In genomic region chr1:1614954-1615255, GRCh38 we compare ENCODE assay signal across 9 cellular contexts. TPM values are rescaled to one million over a fixed set of nuclear protein-coding genes. Genes with fewer than 3 reads are reported as not detected.
DNase-seq lines count a peak whose midpoint lies in the region; ATAC-seq and TF ChIP-seq lines count a peak whose summit lies in the region.
"Had no signal": no experiment of that assay in that cellular context is flagged by ENCODE, and none has a peak within 500 bp of the region (broad histone marks: within the 10 kb centered on the region; RNA-seq: fewer than 3 reads in every experiment).

No MANE protein-coding gene starts in this region.

- H3K79me2 ChIP-seq in ACC112 (ENCODE audit: control insufficient read depth, insufficient read depth, low read length, unreplicated experiment) (peaks cover 16% of the 10 kb centered on the region), KMS-11 (ENCODE audit: insufficient read depth, low read depth) (no peaks in the 10 kb centered on the region)

- H3K4me2 ChIP-seq in KMS-11: peak overlapping the region; percentile 99

- H3K27ac ChIP-seq in ACC112 (ENCODE audit: low read depth, low read length): peak overlapping the region; percentile 100
- peak overlapping the region; percentile 96 for H3K27ac ChIP-seq in KMS-11
- peak overlapping the region; percentile 47 for H3K27ac ChIP-seq in cingulate gyrus (ENCODE audit: low read depth, low read length)

- H4K20me1 ChIP-seq in KMS-11 (ENCODE audit: insufficient read depth): no peaks in the 10 kb centered on the region

- no peaks in the 10 kb centered on the region for H3K36me3 ChIP-seq in ACC112 (ENCODE audit: insufficient read depth, low read length)
- H3K36me3 ChIP-seq in KMS-11 (ENCODE audit: insufficient read depth): no peaks in the 10 kb centered on the region

- H3K27ac Mint-ChIP-seq in naive B cell: peak overlapping the region; percentile 96 to 99 (median 98)

- peaks cover 11% of the 10 kb centered on the region for H3K4me1 ChIP-seq in ACC112 (ENCODE audit: control insufficient read depth, insufficient read depth, low read length, unreplicated experiment)
- peaks cover 30% of the 10 kb centered on the region for H3K4me1 ChIP-seq in KMS-11 (ENCODE audit: low read depth, poor library complexity, severe bottlenecking)
- H3K4me1 ChIP-seq: foreskin keratinocyte had no signal

- H3K27me3 Mint-ChIP-seq in naive B cell: no peaks in the 10 kb centered on the region

- H3K4me3 Mint-ChIP-seq in naive B cell: peak overlapping the region; percentile 90 to 98 (median 95)

- no peaks in the 10 kb centered on the region for H3K36me3 Mint-ChIP-seq in naive B cell

- no peaks in the 10 kb centered on the region for H3K9me3 Mint-ChIP-seq in naive B cell

- DNase-seq in naive B cell (no peak), NCI-H2227 (lab: John Stamatoyannopoulos, UW; ENCODE audit: unreplicated experiment) (no peak), NOMO-1 treated with DMSO at 0.1 percent for 48 hours (lab: John Stamatoyannopoulos, UW; ENCODE audit: unreplicated experiment) (no peak), amygdala (lab: John Stamatoyannopoulos, UW) (no peak)
- no peak for DNase-seq in stimulated activated naive CD4-positive, alpha-beta T cell treated with Interleukin-2 at 50 U/mL for 16 hours (lab: John Stamatoyannopoulos, UW)

- H3K27me3 ChIP-seq in ACC112 (ENCODE audit: insufficient read depth, low read length) (no peaks in the 10 kb centered on the region), KMS-11 (ENCODE audit: insufficient read depth, low read depth) (no peaks in the 10 kb centered on the region)
- H3K27me3 ChIP-seq: foreskin keratinocyte had no signal

- peaks cover 24 to 37% (median 27%) of the 10 kb centered on the region in 3 donors for H3K4me1 Mint-ChIP-seq in naive B cell

- no peak for TF ChIP-seq CTCF in KMS-11 (conservative IDR thresholded peaks at IDR 0.05; ENCODE audit: low read depth, low read length)

- ATAC-seq in naive B cell (ENCODE audit: low read depth in 2 of 2): no peak

- H3K9ac ChIP-seq in KMS-11: peak overlapping the region; percentile 85; the same call in 1 of the 2 replicates

- peak overlapping the region; percentile 95 for H3K4me3 ChIP-seq in ACC112 (ENCODE audit: low read depth, low read length)
- peak overlapping the region; percentile 95 for H3K4me3 ChIP-seq in KMS-11 (IDR thresholded peaks at IDR 0.05; ENCODE audit: insufficient read depth, low read depth, low read length)

- H2AFZ ChIP-seq in ACC112 (ENCODE audit: low read length, unreplicated experiment) (peak overlapping the region; percentile 17), KMS-11 (ENCODE audit: low read depth) (peak overlapping the region; percentile 66)

RNA-seq across cellular contexts. Expression of gene MIB2, which starts 0.4 kb away (rescaled TPM):
- 10 to 100 TPM; 11.0 to 20.6 (median 13.1) TPM for polyA plus RNA-seq in naive B cell (ENCODE audit: low read depth in 6 of 6)

RNA-seq across cellular contexts. Expression of gene FNDC10, which starts 15.0 kb away (rescaled TPM):
- under 1 TPM in 3 of 6 donors, not detected in 3; 0.13 to 0.75 (median 0.19) TPM for polyA plus RNA-seq in naive B cell (ENCODE audit: low read depth in 6 of 6)

RNA-seq across cellular contexts. Expression of gene MMP23B, which starts 17.1 kb away (rescaled TPM):
- polyA plus RNA-seq in naive B cell (ENCODE audit: low read depth in 6 of 6): under 1 TPM in 4 of 6 donors, not detected in 2; 0.35 to 0.74 (median 0.53) TPM

RNA-seq across cellular contexts. Expression of gene SSU72, which starts 40.2 kb away (rescaled TPM):
- 100 to 1,000 TPM; 165 to 257 (median 213) TPM for polyA plus RNA-seq in naive B cell (ENCODE audit: low read depth in 6 of 6)

RNA-seq across cellular contexts. Expression of gene CDK11B, which starts 43.9 kb away (rescaled TPM):
- 10 to 100 TPM in 1 of 6 donors, 1 to 10 TPM in 5; 2.2 to 17.5 (median 8.4) TPM for polyA plus RNA-seq in naive B cell (ENCODE audit: low read depth in 6 of 6)

Comparison
In these comparisons a context has a peak if more than half of its experiments do, and no peak if none do; other contexts are left out.
1. H3K27ac ChIP-seq: peak in every context shown above with its lines; median percentile 100 in ACC112; 96 in KMS-11; 47 in cingulate gyrus.